ENCODE assay signal across 10 cellular contexts in genomic region chr11:17755891-17756290, GRCh38. TPM values are rescaled to one million over a fixed set of nuclear protein-coding genes. Genes with fewer than 3 reads are reported as not detected.
"Had no signal": no experiment of that assay in that cellular context is flagged by ENCODE, and none has a peak within 500 bp of the region (broad histone marks: within the 10 kb centered on the region; RNA-seq: fewer than 3 reads in every experiment).

No MANE protein-coding gene starts in this region.

- DNase-seq: IMR-90, KBM-7, KG1 had no signal

- H3K4me1 Mint-ChIP-seq: IgD-negative memory B cell had no signal

- H3K27ac ChIP-seq: HL-60 had no signal

- FAIRE-seq: HepG2, HTR-8/SVneo, K562 had no signal

- H3K36me3 Mint-ChIP-seq: IgD-negative memory B cell had no signal

- H3K4me3 ChIP-seq: K562 had no signal

- H3K4me3 Mint-ChIP-seq: IgD-negative memory B cell had no signal

- H3K27ac Mint-ChIP-seq: IgD-negative memory B cell had no signal

- ATAC-seq: HepG2, K562 had no signal

RNA-seq across cellular contexts. Expression of gene KCNC1, which starts 21.3 kb away (rescaled TPM):
- total RNA-seq: HT-29, IMR-90, K562 had no signal

RNA-seq across cellular contexts. Expression of gene MYOD1, which starts 36.5 kb away (rescaled TPM):
- total RNA-seq: HepG2, HT-29, HT1080, IMR-90, K562 had no signal
- polyA plus RNA-seq: HepG2, IgD-negative memory B cell, IMR-90, K562 had no signal
